2 cellular contexts compared by ENCODE assay signal in the genomic region with DNA sequence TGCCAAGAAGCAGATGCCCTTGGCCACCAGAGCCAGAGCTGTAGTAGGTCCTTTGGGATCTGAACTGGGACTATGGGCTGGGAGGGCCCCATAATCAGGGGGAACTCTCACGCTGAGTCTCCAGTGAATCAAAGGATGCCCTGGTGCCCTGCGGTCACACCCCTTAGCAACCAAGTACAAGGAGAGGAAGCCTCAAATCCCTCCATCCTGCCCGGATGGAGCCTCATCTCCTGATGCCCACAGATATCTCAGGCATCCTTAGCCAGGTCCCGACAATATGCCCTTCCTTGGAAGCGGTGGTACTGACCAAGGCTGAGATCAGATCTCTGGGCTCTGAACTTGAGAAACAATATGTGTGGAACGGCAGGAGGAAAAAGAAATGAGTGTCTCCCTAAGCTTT.
TF ChIP-seq lines count a peak whose summit lies in the region.

No MANE protein-coding gene starts in this region.

TF ChIP-seq in endothelial cell of umbilical vein, 7 proteins besides CTCF, POLR2A, EP300 and RAD21:
- TF ChIP-seq FOS (IDR thresholded peaks at IDR 0.05; ENCODE audit: borderline replicate concordance, insufficient read depth, low read length) (no peak), JUN (IDR thresholded peaks at IDR 0.05; ENCODE audit: borderline replicate concordance, insufficient read depth, insufficient read length, low read depth) (no peak), POLR2AphosphoS5 (IDR thresholded peaks at IDR 0.05; ENCODE audit: insufficient read depth, low read depth, low read length) (no peak), GATA2 (IDR thresholded peaks at IDR 0.05; ENCODE audit: insufficient read depth, insufficient read length, low read depth, low read length) (peak; percentile 66)

TF ChIP-seq in WTC11, 78 proteins besides CTCF, POLR2A, EP300 and RAD21:
- no peak for TF ChIP-seq ZNF138 (CRISPR knock-in tag; conservative IDR thresholded peaks at IDR 0.05)
- no peak for TF ChIP-seq NFYB (CRISPR knock-in tag; conservative IDR thresholded peaks at IDR 0.05; ENCODE audit: low read depth)
- TF ChIP-seq, protein P1, sequence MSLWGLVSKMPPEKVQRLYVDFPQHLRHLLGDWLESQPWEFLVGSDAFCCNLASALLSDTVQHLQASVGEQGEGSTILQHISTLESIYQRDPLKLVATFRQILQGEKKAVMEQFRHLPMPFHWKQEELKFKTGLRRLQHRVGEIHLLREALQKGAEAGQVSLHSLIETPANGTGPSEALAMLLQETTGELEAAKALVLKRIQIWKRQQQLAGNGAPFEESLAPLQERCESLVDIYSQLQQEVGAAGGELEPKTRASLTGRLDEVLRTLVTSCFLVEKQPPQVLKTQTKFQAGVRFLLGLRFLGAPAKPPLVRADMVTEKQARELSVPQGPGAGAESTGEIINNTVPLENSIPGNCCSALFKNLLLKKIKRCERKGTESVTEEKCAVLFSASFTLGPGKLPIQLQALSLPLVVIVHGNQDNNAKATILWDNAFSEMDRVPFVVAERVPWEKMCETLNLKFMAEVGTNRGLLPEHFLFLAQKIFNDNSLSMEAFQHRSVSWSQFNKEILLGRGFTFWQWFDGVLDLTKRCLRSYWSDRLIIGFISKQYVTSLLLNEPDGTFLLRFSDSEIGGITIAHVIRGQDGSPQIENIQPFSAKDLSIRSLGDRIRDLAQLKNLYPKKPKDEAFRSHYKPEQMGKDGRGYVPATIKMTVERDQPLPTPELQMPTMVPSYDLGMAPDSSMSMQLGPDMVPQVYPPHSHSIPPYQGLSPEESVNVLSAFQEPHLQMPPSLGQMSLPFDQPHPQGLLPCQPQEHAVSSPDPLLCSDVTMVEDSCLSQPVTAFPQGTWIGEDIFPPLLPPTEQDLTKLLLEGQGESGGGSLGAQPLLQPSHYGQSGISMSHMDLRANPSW (CRISPR knock-in tag; conservative IDR thresholded peaks at IDR 0.05; ENCODE audit: low read depth), result no peak
- TF ChIP-seq ZNF396 (CRISPR knock-in tag; IDR thresholded peaks at IDR 0.05; ENCODE audit: borderline replicate concordance), result no peak
- TF ChIP-seq GABPB1 (CRISPR knock-in tag; IDR thresholded peaks at IDR 0.05), result no peak
